8 cellular contexts compared by ENCODE assay signal in genomic region chr4:122652379-122652778, GRCh38. TPM values are rescaled to one million over a fixed set of nuclear protein-coding genes. Genes with fewer than 3 reads are reported as not detected.
DNase-seq lines count a peak whose midpoint lies in the region; ATAC-seq and TF ChIP-seq lines count a peak whose summit lies in the region.

No MANE protein-coding gene starts in this region.

- H3K4me1 ChIP-seq in cardiac muscle cell (ENCODE audit: low read depth) (no peaks in the 10 kb centered on the region), OCI-LY3 (ENCODE audit: low read length) (peaks cover 4% of the 10 kb centered on the region; the same call in 1 of the 2 replicates), right lobe of liver (no peaks in the 10 kb centered on the region), uterus (no peaks in the 10 kb centered on the region)

- no peaks in the 10 kb centered on the region for H4K20me1 ChIP-seq in OCI-LY3 (ENCODE audit: insufficient read depth, low read length)

- ATAC-seq in left ventricle myocardium superior (no peak), right lobe of liver (peak in 1 of 4 donors; percentile 37)

- H3K27ac ChIP-seq in cardiac muscle cell = no peak overlapping the region
- no peak overlapping the region for H3K27ac ChIP-seq in OCI-LY3 (ENCODE audit: low read length)
- no peak overlapping the region for H3K27ac ChIP-seq in right lobe of liver
- no peak overlapping the region for H3K27ac ChIP-seq in uterus

- no peaks in the 10 kb centered on the region for H3K9me3 ChIP-seq in cardiac muscle cell (ENCODE audit: low read depth)
- H3K9me3 ChIP-seq in OCI-LY3 (ENCODE audit: insufficient read depth, low read length) = peaks cover 4% of the 10 kb centered on the region; the same call in 1 of the 2 replicates
- H3K9me3 ChIP-seq in right lobe of liver = no peaks in the 10 kb centered on the region
- no peaks in the 10 kb centered on the region for H3K9me3 ChIP-seq in uterus

- 67% methylated on average over 1 of the region's 3 CpGs for WGBS in right lobe of liver (ENCODE audit: insufficient coverage, low coverage, low lambda C conversion rate, missing lambda C conversion rate)

- TF ChIP-seq POLR2A in right lobe of liver (IDR thresholded peaks at IDR 0.05) (no peak), uterus (IDR thresholded peaks at IDR 0.05) (no peak)

- no peak overlapping the region for H3K4me2 ChIP-seq in OCI-LY3 (ENCODE audit: low read length)

- DNase-seq in cardiac muscle cell (ENCODE audit: low read depth in 1 of 2, low spot score in 1 of 2) (peak; percentile 39 to 84), left ventricle myocardium superior (no peak), astrocyte of the hippocampus (ENCODE audit: low read depth, low spot score) (peak; percentile 72), right lobe of liver (no peak), uterus (peak in 1 of 2 donors; percentile 46), NCI-H82 (lab: John Stamatoyannopoulos, UW) (no peak), NCI-H82 treated with DMSO at 0.1 percent for 48 hours (lab: John Stamatoyannopoulos, UW; ENCODE audit: unreplicated experiment) (no peak)

- no peaks in the 10 kb centered on the region for H3K79me2 ChIP-seq in OCI-LY3 (ENCODE audit: low read length)

- intact Hi-C loops in left ventricle myocardium superior (cut with micrococcal nuclease) (no loop called here), right lobe of liver (cut with DNase I) (no loop called here), uterus (cut with DNase I; ENCODE audit: low total_unique reads) (no loop called here)

- no peak overlapping the region for H3K4me3 ChIP-seq in cardiac muscle cell
- H3K4me3 ChIP-seq in OCI-LY3 (ENCODE audit: low read length) = no peak overlapping the region
- no peak overlapping the region for H3K4me3 ChIP-seq in right lobe of liver
- H3K4me3 ChIP-seq in uterus = no peak overlapping the region

- H2AFZ ChIP-seq in OCI-LY3 (ENCODE audit: low read depth, low read length) = peak overlapping the region; percentile 67; the same call in 1 of the 2 replicates

- H3K36me3 ChIP-seq in cardiac muscle cell (no peaks in the 10 kb centered on the region), OCI-LY3 (replicated peaks; ENCODE audit: low read depth, low read length) (no peaks in the 10 kb centered on the region), right lobe of liver (no peaks in the 10 kb centered on the region), uterus (no peaks in the 10 kb centered on the region)

- H3K9ac ChIP-seq in OCI-LY3 (ENCODE audit: low read length) = no peak overlapping the region

- H3K27me3 ChIP-seq in cardiac muscle cell (no peaks in the 10 kb centered on the region), OCI-LY3 (ENCODE audit: low read depth, low read length) (no peaks in the 10 kb centered on the region), right lobe of liver (no peaks in the 10 kb centered on the region), uterus (no peaks in the 10 kb centered on the region)

- peak; percentile 67 for TF ChIP-seq CTCF in cardiac muscle cell (IDR thresholded peaks at IDR 0.05; ENCODE audit: low read depth, low read length)
- peak; percentile 58 for TF ChIP-seq CTCF in OCI-LY3 (IDR thresholded peaks at IDR 0.05; ENCODE audit: low read depth, low read length)
- TF ChIP-seq CTCF in right lobe of liver (IDR thresholded peaks at IDR 0.05) = peak; percentile 30 to 40 (median 34)
- TF ChIP-seq CTCF in uterus (IDR thresholded peaks at IDR 0.05) = peak; percentile 21 to 48 (median 29)

RNA-seq across cellular contexts. Expression of gene IL21, which starts 31.5 kb away (rescaled TPM):
- total RNA-seq in cardiac muscle cell = not detected in 2 replicates
- polyA plus RNA-seq in cardiac muscle cell = not detected in 2 replicates
- total RNA-seq in left ventricle myocardium superior = not detected
- total RNA-seq in right lobe of liver = not detected
- total RNA-seq in uterus = not detected

Comparison
In these comparisons a context has a peak if more than half of its experiments do, and no peak if none do; other contexts are left out.
1. DNase-seq: peak in cardiac muscle cell (2 of 2) and astrocyte of the hippocampus (single experiment); none in left ventricle myocardium superior (single experiment), right lobe of liver (0 of 3), NCI-H82 (single experiment) and NCI-H82 treated with DMSO at 0.1 percent for 48 hours (single experiment).
2. Peak in every context shown above with its lines, with median percentiles within 50 percentile points of each other: CTCF ChIP-seq.